In genomic region chr5:119322948-119323629, GRCh38 we compare ENCODE assay signal across 8 cellular contexts. TPM values are rescaled to one million over a fixed set of nuclear protein-coding genes. Genes with fewer than 3 reads are reported as not detected.
DNase-seq lines count a peak whose midpoint lies in the region; ATAC-seq and TF ChIP-seq lines count a peak whose summit lies in the region.

No MANE protein-coding gene starts in this region.

- no peaks in the 10 kb centered on the region for H3K36me3 ChIP-seq in CD4-positive, CD25-positive, alpha-beta regulatory T cell (ENCODE audit: control insufficient read depth, insufficient read depth, low read length)
- H3K36me3 ChIP-seq in SJCRH30 = no peaks in the 10 kb centered on the region

- peaks cover 53 to 94% (median 81%) of the 10 kb centered on the region in 4 donors for H3K4me1 Mint-ChIP-seq in CD4-positive, CD25-positive, alpha-beta regulatory T cell

- no peaks in the 10 kb centered on the region for H3K27me3 Mint-ChIP-seq in CD4-positive, CD25-positive, alpha-beta regulatory T cell

- H3K9me3 Mint-ChIP-seq in CD4-positive, CD25-positive, alpha-beta regulatory T cell = no peaks in the 10 kb centered on the region

- peak overlapping the region; percentile 2 to 73 (median 30) for H3K4me3 Mint-ChIP-seq in CD4-positive, CD25-positive, alpha-beta regulatory T cell

- peaks cover 23% of the 10 kb centered on the region for H3K36me3 Mint-ChIP-seq in CD4-positive, CD25-positive, alpha-beta regulatory T cell

- peak overlapping the region; percentile 40 for H3K4me3 ChIP-seq in CD4-positive, CD25-positive, alpha-beta regulatory T cell (ENCODE audit: low read depth, low read length)
- H3K4me3 ChIP-seq in SJCRH30 (no peak overlapping the region), fibroblast of villous mesenchyme (ENCODE audit: low read depth, low read length) (no peak overlapping the region)

- H3K27me3 ChIP-seq in CD4-positive, CD25-positive, alpha-beta regulatory T cell (ENCODE audit: control insufficient read depth, insufficient read depth, low read length) = no peaks in the 10 kb centered on the region
- no peaks in the 10 kb centered on the region for H3K27me3 ChIP-seq in SJCRH30

- peak in 1 of 2 donors; percentile 17 for ATAC-seq in CD4-positive, CD25-positive, alpha-beta regulatory T cell (ENCODE audit: low read depth in 2 of 2)
- ATAC-seq in GM21526 (IDR thresholded peaks at IDR 0.05; ENCODE audit: low FRiP score, unreplicated experiment) (peak; percentile 56), GM19328 (IDR thresholded peaks at IDR 0.05; ENCODE audit: unreplicated experiment) (no peak), HG03460 (IDR thresholded peaks at IDR 0.05; ENCODE audit: unreplicated experiment) (no peak)

- H3K4me1 ChIP-seq in CD4-positive, CD25-positive, alpha-beta regulatory T cell (ENCODE audit: control insufficient read depth, insufficient read depth, low read length, poor library complexity, severe bottlenecking) = peaks cover 99% of the 10 kb centered on the region
- H3K4me1 ChIP-seq in SJCRH30 = peaks cover 20% of the 10 kb centered on the region

- peak in 1 of 3 donors; percentile 48 for DNase-seq in CD4-positive, CD25-positive, alpha-beta regulatory T cell
- no peak for DNase-seq in SJCRH30
- DNase-seq in fibroblast of villous mesenchyme (ENCODE audit: low read depth) = peak; percentile 54
- DNase-seq in islet precursor cell = no peak
- DNase-seq in NCI-H1436 treated with DMSO at 0.1 percent for 48 hours (lab: John Stamatoyannopoulos, UW) = no peak

- H3K27ac ChIP-seq in CD4-positive, CD25-positive, alpha-beta regulatory T cell (ENCODE audit: insufficient read depth, low read length, poor library complexity, severe bottlenecking) = peak overlapping the region; percentile 57
- peak overlapping the region; percentile 66; the same call in 1 of the 2 replicates for H3K27ac ChIP-seq in SJCRH30

- no peak for TF ChIP-seq CTCF in fibroblast of villous mesenchyme (IDR thresholded peaks at IDR 0.05; ENCODE audit: insufficient read depth, low read depth, low read length)

- no peaks in the 10 kb centered on the region for H3K9me3 ChIP-seq in CD4-positive, CD25-positive, alpha-beta regulatory T cell (ENCODE audit: control insufficient read depth in 2 of 2, low read length in 2 of 2)
- H3K9me3 ChIP-seq in SJCRH30 (replicated peaks) = no peaks in the 10 kb centered on the region

- H3K27ac Mint-ChIP-seq in CD4-positive, CD25-positive, alpha-beta regulatory T cell = peak overlapping the region; percentile 71 to 97 (median 90)

RNA-seq across cellular contexts. Expression of gene TNFAIP8, which starts 32.7 kb away (rescaled TPM):
- total RNA-seq in CD4-positive, CD25-positive, alpha-beta regulatory T cell = 120 TPM
- polyA plus RNA-seq in CD4-positive, CD25-positive, alpha-beta regulatory T cell = 100 to 1,000 TPM; 183 to 244 (median 202) TPM
- total RNA-seq in SJCRH30 (2014; rRNA removed; shearing (Covaris generic)) = 43.1 and 45.3 TPM in 2 replicates
- total RNA-seq in fibroblast of villous mesenchyme = 12.1 and 17.4 TPM in 2 replicates
